In the genomic region with DNA sequence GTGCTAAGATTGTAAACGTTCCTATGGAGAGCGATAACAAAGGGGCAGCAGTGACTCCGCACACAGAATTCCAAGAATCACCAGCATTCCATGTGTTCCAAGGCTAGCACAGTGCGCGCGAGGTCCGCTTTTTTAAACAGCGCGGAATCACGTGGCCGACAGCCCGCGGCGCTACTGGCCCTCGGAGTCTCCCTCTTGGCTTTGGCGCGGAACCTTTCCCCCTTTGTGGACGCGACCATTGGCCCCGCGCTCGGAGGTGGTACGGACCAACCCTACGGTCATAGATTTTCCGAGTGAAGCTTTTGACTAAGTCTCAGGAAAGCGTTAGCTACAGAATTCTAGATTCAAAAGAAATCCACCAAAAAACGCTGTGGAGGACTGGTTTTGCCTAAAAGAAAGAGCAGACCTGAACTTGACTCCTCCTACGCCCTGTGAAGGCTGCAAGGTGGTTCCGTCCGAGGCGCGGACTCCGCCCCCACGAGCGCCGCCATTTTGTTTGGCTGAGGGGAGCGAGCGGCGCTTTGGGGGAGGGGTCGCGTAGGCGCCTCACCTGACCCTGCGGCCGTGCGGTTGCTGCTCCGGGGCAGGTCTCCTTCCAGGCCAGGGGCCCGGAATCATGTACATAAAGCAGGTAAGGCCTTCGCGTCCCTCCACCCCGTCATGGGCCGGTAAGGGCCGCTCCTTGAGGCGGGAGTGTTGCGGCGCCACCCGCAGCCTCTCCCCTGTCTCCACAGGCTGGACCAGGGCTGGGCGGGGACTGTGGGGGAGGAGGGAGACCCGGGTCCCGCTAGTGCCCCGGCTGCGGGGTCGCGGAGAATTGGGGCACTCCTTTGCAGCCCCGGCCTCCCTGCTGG, we compare ENCODE assay signal across 8 cellular contexts.
DNase-seq lines count a peak whose midpoint lies in the region; ATAC-seq and TF ChIP-seq lines count a peak whose summit lies in the region.

TSS of gene SMC3 (plus strand) at position 495 of the 854 bp plus-strand sequence. CDS start at position 617, 122 bp downstream.

- H3K27me3 ChIP-seq in OCI-LY3 (ENCODE audit: low read depth, low read length): peaks cover 19% of the 10 kb centered on the region

- H4K20me1 ChIP-seq in OCI-LY3 (ENCODE audit: insufficient read depth, low read length): peaks cover 35% of the 10 kb centered on the region

- H3K4me2 ChIP-seq in OCI-LY3 (ENCODE audit: low read length): peak within 1 kb of the TSS; percentile 77

- H3K9ac ChIP-seq in OCI-LY3 (ENCODE audit: low read length): peak within 1 kb of the TSS; percentile 93

- peaks cover 15% of the 10 kb centered on the region; the same call in 1 of the 2 replicates for H3K4me1 ChIP-seq in OCI-LY3 (ENCODE audit: low read length)

- peak; percentile 89 for ATAC-seq in GM21515 (IDR thresholded peaks at IDR 0.05; ENCODE audit: unreplicated experiment)

- H3K36me3 ChIP-seq in OCI-LY3 (replicated peaks; ENCODE audit: low read depth, low read length): peaks cover 18% of the 10 kb centered on the region

- H3K9me3 ChIP-seq in OCI-LY3 (ENCODE audit: insufficient read depth, low read length): no peaks in the 10 kb centered on the region

- TF ChIP-seq CTCF in OCI-LY3 (IDR thresholded peaks at IDR 0.05; ENCODE audit: low read depth, low read length): no peak

- H2AFZ ChIP-seq in OCI-LY3 (ENCODE audit: low read depth, low read length): peak within 1 kb of the TSS; percentile 77

- peak within 1 kb of the TSS; percentile 74 for H3K27ac ChIP-seq in OCI-LY3 (ENCODE audit: low read length)

- DNase-seq in D341Med (ENCODE audit: low spot score) (peak; percentile 82), HuH-7 (ENCODE audit: low spot score) (peak; percentile 75), activated T-cell treated with anti-CD3 and anti-CD28 coated beads for 24 hours (ENCODE audit: low read depth) (peak; percentile 86), epidermal melanocyte (ENCODE audit: insufficient read length, low spot score) (peak; percentile 68), middle frontal gyrus (ENCODE audit: extremely low spot score, low spot score) (peak; percentile 87)
- DNase-seq in stimulated activated CD8-positive, alpha-beta memory T cell treated with anti-CD3 and anti-CD28 coated beads, Interleukin-2, amount 100 ng/mL, for 48 hours (ENCODE audit: low read depth in 2 of 2): peak; percentile 85 to 88

- H3K4me3 ChIP-seq in OCI-LY3 (ENCODE audit: low read length): peak within 1 kb of the TSS; percentile 96

- peaks cover 48% of the 10 kb centered on the region for H3K79me2 ChIP-seq in OCI-LY3 (ENCODE audit: low read length)

Comparison
In these comparisons a context has a peak if more than half of its experiments do, and no peak if none do; other contexts are left out.
1. Peak in every context shown above with its lines: DNase-seq, ATAC-seq, H3K4me3 ChIP-seq and H3K27ac ChIP-seq.